28 cellular contexts compared by ENCODE assay signal in the genomic region with DNA sequence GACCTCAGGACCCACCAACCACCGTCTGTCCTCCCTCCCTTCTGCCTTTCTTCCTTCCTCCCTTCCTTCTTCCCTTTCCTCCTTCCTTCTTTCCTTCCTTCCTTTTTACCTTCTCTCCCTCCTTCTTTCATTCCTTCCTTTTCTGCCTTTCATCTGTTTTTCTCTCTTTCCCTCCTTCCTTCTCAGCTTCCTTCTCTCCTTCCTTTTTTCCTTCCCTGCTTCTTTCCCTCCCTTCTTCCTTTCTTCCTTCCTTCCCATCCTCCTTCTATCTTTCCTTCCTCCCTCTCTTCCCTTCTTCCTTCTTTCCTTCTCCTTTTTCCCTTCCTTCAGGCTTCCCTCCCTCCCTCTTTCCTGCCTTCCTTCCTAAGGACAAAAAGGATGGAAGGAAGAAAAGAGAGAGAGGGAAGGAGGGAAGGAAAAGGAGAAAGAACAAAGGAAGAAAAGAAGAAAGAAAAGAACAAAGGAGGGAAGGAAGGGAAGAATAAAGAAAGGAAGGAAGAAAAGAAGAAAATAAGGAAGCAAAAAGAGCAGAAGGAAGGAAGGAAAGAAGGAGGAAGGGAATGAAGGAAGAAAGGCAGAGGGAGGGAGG.
"Had no signal": no experiment of that assay in that cellular context is flagged by ENCODE, and none has a peak within 500 bp of the region (broad histone marks: within the 10 kb centered on the region; RNA-seq: fewer than 3 reads in every experiment).

No MANE protein-coding gene starts in this region.

- H3K27ac ChIP-seq: body of pancreas, coronary artery, epithelial cell of prostate, esophagus squamous epithelium, gastroesophageal sphincter, heart right ventricle, hepatocyte had no signal

- ATAC-seq: activated CD8-positive, alpha-beta T cell treated with anti-CD3 and anti-CD28 coated beads for 36 hours; activated T-cell treated with anti-CD3 and anti-CD28 coated beads, Interleukin-2, amount 50 U/mL, for 4 hours; activated T-helper 17 cell treated with anti-CD3 and anti-CD28 coated beads, Interleukin-2, amount 50 U/mL, for 72 hours; body of pancreas; effector memory CD8-positive, alpha-beta T cell; gastroesophageal sphincter; heart right ventricle; WTC11 had no signal

- H3K27me3 ChIP-seq: body of pancreas, esophagus squamous epithelium, heart right ventricle had no signal

- H3K4me3 ChIP-seq: body of pancreas, coronary artery, esophagus squamous epithelium, gastroesophageal sphincter, heart right ventricle, hepatocyte had no signal

- H3K36me3 ChIP-seq: esophagus squamous epithelium, gastroesophageal sphincter, heart right ventricle had no signal

- H3K79me2 ChIP-seq: hepatocyte had no signal

- H2AFZ ChIP-seq: hepatocyte had no signal

- DNase-seq: activated CD4-positive, alpha-beta T cell treated with anti-CD3 and anti-CD28 coated beads for 1 hour; activated CD4-positive, alpha-beta T cell treated with anti-CD3 and anti-CD28 coated beads for 4 hours; activated CD4-positive, alpha-beta T cell treated with anti-CD3 and anti-CD28 coated beads, Interleukin-2, amount 10 ng/mL, durations not matched to agents 7 days and 5 days; activated CD4-positive, alpha-beta T cell treated with anti-CD3 and anti-CD28 coated beads, Interleukin-2, amount 50 U/mL, for 48 hours; activated CD8-positive, alpha-beta memory T cell treated with anti-CD3 and anti-CD28 coated beads for 24 hours; activated CD8-positive, alpha-beta T cell treated with anti-CD3 and anti-CD28 coated beads for 36 hours; activated effector memory CD4-positive, alpha-beta T cell treated with Interleukin-2 at 50 U/mL for 16 hours; activated gamma-delta T cell treated with Interleukin-2 at 50 U/mL for 16 hours; activated naive CD4-positive, alpha-beta T cell treated with anti-CD3 and anti-CD28 coated beads, Interleukin-2, amount 50 U/mL, for 16 hours; activated naive CD4-positive, alpha-beta T cell treated with Interleukin-2 at 50 U/mL for 16 hours; activated T-cell treated with anti-CD3 and anti-CD28 coated beads, Interleukin-2, amount 50 U/mL, for 4 hours; amniotic stem cell; aorta; body of pancreas; central memory CD4-positive, alpha-beta T cell; cerebellar nuclear complex; effector CD4-positive, alpha-beta T cell; effector memory CD8-positive, alpha-beta T cell; esophagus squamous epithelium; foreskin melanocyte; heart right ventricle; T1000 had no signal

- H3K4me1 ChIP-seq: body of pancreas, esophagus squamous epithelium, gastroesophageal sphincter, heart right ventricle had no signal

- H3K4me2 ChIP-seq: hepatocyte had no signal
